Comparison of ENCODE assay signal across 7 cellular contexts in genomic region chr13:33817513-33817842, GRCh38. TPM values are rescaled to one million over a fixed set of nuclear protein-coding genes. Genes with fewer than 3 reads are reported as not detected.
DNase-seq lines count a peak whose midpoint lies in the region; ATAC-seq, FAIRE-seq and TF ChIP-seq lines count a peak whose summit lies in the region.

No MANE protein-coding gene starts in this region.

- no peak for TF ChIP-seq RAD21 in GM12878 (IDR thresholded peaks at IDR 0.05; ENCODE audit: insufficient read depth, low read depth, low read length)

- TF ChIP-seq POLR2A in GM12878 (IDR thresholded peaks at IDR 0.05; ENCODE audit: low read depth, low read length), result no peak

- peak overlapping the region; percentile 77 for H3K4me2 ChIP-seq in GM12878 (ENCODE audit: control insufficient read depth, insufficient read depth)

- H3K4me3 ChIP-seq in GM12878 (peak overlapping the region; percentile 96), mononuclear cell (ENCODE audit: low read length) (peak overlapping the region; percentile 72), mucosa of descending colon (no peak overlapping the region)

- 13% methylated on average over 3 of the region's 3 CpGs for WGBS in GM12878 (ENCODE audit: insufficient coverage, insufficient replicate concordance, low lambda C conversion rate, missing lambda C conversion rate)

- TF ChIP-seq CTCF in GM12878 (IDR thresholded peaks at IDR 0.05 in 2 of 3, conservative IDR thresholded peaks at IDR 0.05 in 1 of 3; ENCODE audit: control insufficient read depth in 2 of 3, extremely low read depth in 1 of 3, insufficient read depth in 1 of 3, low read depth in 3 of 3, low read length in 3 of 3) (no peak), mucosa of descending colon (IDR thresholded peaks at IDR 0.05) (no peak)

- SMC1A ChIA-PET in GM12878 (lab: Charles Lee; ENCODE audit: uncharacterized antibody, unreplicated experiment), result interaction anchor here (0.9 to 3.0 kb wide), 10 partner anchors 11 to 275 kb away, joined by 3 to 22 read pairs (median 4); no protein-coding TSS in a partner anchor

- H3K36me3 ChIP-seq in GM12878 (ENCODE audit: control insufficient read depth in 2 of 2, insufficient read depth in 2 of 2, low read length in 1 of 2), result 0 out of 4 replicates have a peak, but pooled peaks cover 0 to 3% of the 10 kb centered on the region in 2 experiments
- no peaks in the 10 kb centered on the region for H3K36me3 ChIP-seq in mucosa of descending colon (ENCODE audit: low read depth)

- in situ Hi-C loops in GM12878 (cut with MboI), result loop anchor here (25.0 kb wide), 1 partner anchor 1345 kb away; no protein-coding TSS in a partner anchor

- RAD21 ChIA-PET in GM12878 (lab: Charles Lee; ENCODE audit: unreplicated experiment), result interaction anchor here (1.0 to 2.7 kb wide), 9 partner anchors 12 to 274 kb away, joined by 3 to 8 read pairs (median 3); no protein-coding TSS in a partner anchor

- CTCF ChIA-PET in GM12878 (lab: Yijun Ruan, JAX), result interaction anchor here (0.7 to 1.4 kb wide), 2 partner anchors 11 to 17 kb away, joined by 5 read pairs; no protein-coding TSS in a partner anchor

- BruUV-seq in GM12878 (replicated peaks; lab: Mats Ljungman, UMichigan), result TSS peak; percentile 99

- no peak for DNase-seq in GM12878 (ENCODE audit: low read depth, low spot score)
- no peak for DNase-seq in mucosa of descending colon

- H3K4me1 ChIP-seq in GM12878 (ENCODE audit: control insufficient read depth, insufficient read depth, low read length) (no peaks in the 10 kb centered on the region), mononuclear cell (ENCODE audit: insufficient read depth, low read length) (peaks cover 9% of the 10 kb centered on the region), mucosa of descending colon (ENCODE audit: low read depth) (no peaks in the 10 kb centered on the region)

- FAIRE-seq in GM12878 (lab: Jason Lieb, UNC), result no peak

- H3K9ac ChIP-seq in GM12878 (ENCODE audit: control insufficient read depth, insufficient read depth, low read length), result peak overlapping the region; percentile 86

- H3K9me3 ChIP-seq in GM12878 (replicated peaks; ENCODE audit: control insufficient read depth, insufficient read depth, low read length) (no peaks in the 10 kb centered on the region), mononuclear cell (ENCODE audit: low read depth, low read length) (no peaks in the 10 kb centered on the region), mucosa of descending colon (no peaks in the 10 kb centered on the region)

- no peaks in the 10 kb centered on the region for H4K20me1 ChIP-seq in GM12878 (ENCODE audit: control insufficient read depth, insufficient read depth)

- intact Hi-C loops in GM12878 (cut with micrococcal nuclease; ENCODE audit: unreplicated experiment) (loop anchor here (5.0 to 10.0 kb wide), 4 partner anchors 75 to 613 kb away; no protein-coding TSS in a partner anchor), mucosa of descending colon (cut with DNase I, micrococcal nuclease) (no loop called here)

- POLR2A ChIA-PET in GM12878 (lab: Charles Lee), result interaction anchor here (1.5 to 1.6 kb wide), 2 partner anchors 10 to 88 kb away, joined by 4 to 7 read pairs; no protein-coding TSS in a partner anchor

- H3K27ac ChIP-seq in GM12878 (ENCODE audit: control insufficient read depth, insufficient read depth), result peak overlapping the region; percentile 77

- ATAC-seq in GM19025 (IDR thresholded peaks at IDR 0.05; ENCODE audit: low read depth, unreplicated experiment), result peak; percentile 5
- ATAC-seq in HG03460 (IDR thresholded peaks at IDR 0.05; ENCODE audit: unreplicated experiment), result peak; percentile 6
- ATAC-seq in GM12878, result no peak; the same call in 1 of the 3 replicates
- ATAC-seq in mucosa of descending colon, result no peak
- no peak for ATAC-seq in GM21619 (IDR thresholded peaks at IDR 0.05; ENCODE audit: unreplicated experiment)
- no peak for ATAC-seq in GM19467 (IDR thresholded peaks at IDR 0.05; ENCODE audit: unreplicated experiment)

- peaks cover 41% of the 10 kb centered on the region for H3K79me2 ChIP-seq in GM12878 (ENCODE audit: control insufficient read depth, insufficient read depth, low read length)

- peak overlapping the region; percentile 93 for H2AFZ ChIP-seq in GM12878 (ENCODE audit: control insufficient read depth, low read depth, low read length)

- no peaks in the 10 kb centered on the region for H3K27me3 ChIP-seq in GM12878 (replicated peaks in 1 of 2; ENCODE audit: control insufficient read depth in 2 of 2, insufficient read depth in 2 of 2, low read length in 1 of 2)
- H3K27me3 ChIP-seq in mononuclear cell (ENCODE audit: insufficient read depth, low read length), result no peaks in the 10 kb centered on the region

- no peak for TF ChIP-seq EP300 in GM12878 (IDR thresholded peaks at IDR 0.05; ENCODE audit: borderline replicate concordance in 1 of 2, control insufficient read depth in 1 of 2, low read depth in 2 of 2, low read length in 2 of 2)

TF ChIP-seq in GM12878, 131 proteins besides CTCF, POLR2A, EP300 and RAD21:
- TF ChIP-seq ZNF24 (IDR thresholded peaks at IDR 0.05), result peak; percentile 72; the same call in 1 of the 2 replicates
- 0 out of 2 replicates have a peak, but pooled peaks have one; percentile 51 for TF ChIP-seq PAX8 (IDR thresholded peaks at IDR 0.05)
- no peak for TF ChIP-seq MLLT1 (IDR thresholded peaks at IDR 0.05)

RNA-seq across cellular contexts. Expression of gene RFC3, which starts 0.5 kb away (rescaled TPM):
- 176 and 178 TPM in 2 replicates for total RNA-seq in GM12878 (2013; cell fraction: nucleolus; rRNA removed)
- 57.6 and 63.9 TPM in 2 replicates for total RNA-seq in GM12878 (2014; rRNA removed)
- total RNA-seq in GM12878 (2014; rRNA removed; fragmentation: Illumina TruSeq; extraction: Trizol), result 69.7 and 73.7 TPM in 2 replicates
- total RNA-seq in GM12878 (2021), result 58.8 and 62.6 TPM in 2 replicates
- polyA plus RNA-seq in GM12878 (2011; ENCODE audit: low read depth), result 17.8 TPM
- polyA plus RNA-seq in GM12878 (2011; rRNA removed), result 69.9 and 97.1 TPM in 2 replicates
- polyA plus RNA-seq in GM12878 (2011; cell fraction: cytosol; rRNA removed), result 30.3 and 34.6 TPM in 2 replicates
- polyA plus RNA-seq in GM12878 (2011; cell fraction: nucleus; rRNA removed), result 51.6 and 62.2 TPM in 2 replicates
- polyA plus RNA-seq in GM12878 (2012), result 22.6 and 27.4 TPM in 2 replicates
- 89.5 and 108 TPM in 2 replicates for polyA plus RNA-seq in GM12878 (2014; fragmentation: Illumina TruSeq; extraction: Trizol)
- 10 to 100 TPM; 88.9 to 95.9 TPM for polyA plus RNA-seq in GM12878 (2014; fragmentation: Nextera tagmentation; extraction: Ambion mirVana)
- polyA plus RNA-seq in GM12878 (2014; rRNA removed), result 51.3 and 59.1 TPM in 2 replicates
- 10 to 100 TPM; 95.7 to 98.9 TPM for polyA plus RNA-seq in GM12878 (2016; fragmentation: Nextera tagmentation; extraction: Ambion mirVana)
- polyA minus RNA-seq in GM12878 (2011; rRNA and poly(A)+ RNA removed), result 40.8 and 56.7 TPM in 2 replicates
- polyA minus RNA-seq in GM12878 (2011; cell fraction: cytosol; rRNA and poly(A)+ RNA removed), result 15.4 and 19.1 TPM in 2 replicates
- polyA minus RNA-seq in GM12878 (2011; cell fraction: nucleus; rRNA and poly(A)+ RNA removed), result 111 and 156 TPM in 2 replicates
- total RNA-seq in mononuclear cell, result 6.8 TPM
- total RNA-seq in mucosa of descending colon, result 10 to 100 TPM in 1 of 3 donors, 1 to 10 TPM in 2; 4.1 to 11.0 (median 5.4) TPM

Comparison
In these comparisons a context has a peak if more than half of its experiments do, and no peak if none do; other contexts are left out.
1. ATAC-seq: peak in GM19025 (single experiment) and HG03460 (single experiment); none in GM12878 (single experiment), mucosa of descending colon (single experiment), GM21619 (single experiment) and GM19467 (single experiment).